Comparison of ENCODE assay signal across 2 cellular contexts in genomic region chr2:96869281-96869823, GRCh38.
TF ChIP-seq lines count a peak whose summit lies in the region.

No MANE protein-coding gene starts in this region.

TF ChIP-seq in HCT116, 20 proteins besides CTCF, POLR2A, EP300 and RAD21 (continued from another document):
- TF ChIP-seq POLR2AphosphoS5 (IDR thresholded peaks at IDR 0.05; ENCODE audit: low read depth, low read length), result peak; percentile 18; the same call in 1 of the 2 replicates

TF ChIP-seq in SK-N-SH treated with all-trans-retinoic acid at 6 μM for 48 hours, 23 proteins besides CTCF, POLR2A, EP300 and RAD21 (continued from another document):
- no peak for TF ChIP-seq POU6F1 (CRISPR knock-in tag; IDR thresholded peaks at IDR 0.05; ENCODE audit: borderline replicate concordance, low read depth)
- no peak for TF ChIP-seq PATZ1 (CRISPR knock-in tag; IDR thresholded peaks at IDR 0.05; ENCODE audit: borderline replicate concordance)
- no peak for TF ChIP-seq ZFP3 (CRISPR knock-in tag; IDR thresholded peaks at IDR 0.05)
- TF ChIP-seq ZFP30 (CRISPR knock-in tag; IDR thresholded peaks at IDR 0.05), result no peak
- TF ChIP-seq PPARA (CRISPR knock-in tag; IDR thresholded peaks at IDR 0.05; ENCODE audit: borderline replicate concordance), result no peak
- TF ChIP-seq ISL1 (CRISPR knock-in tag; IDR thresholded peaks at IDR 0.05), result no peak
- no peak for TF ChIP-seq OSR1 (CRISPR knock-in tag; IDR thresholded peaks at IDR 0.05)
- no peak for TF ChIP-seq ZNF565 (CRISPR knock-in tag; conservative IDR thresholded peaks at IDR 0.05; ENCODE audit: low read depth)
- no peak for TF ChIP-seq SNAI2 (CRISPR knock-in tag; IDR thresholded peaks at IDR 0.05)
- TF ChIP-seq BACH2 (CRISPR knock-in tag; IDR thresholded peaks at IDR 0.05; ENCODE audit: borderline replicate concordance), result no peak
- TF ChIP-seq ARNTL (CRISPR knock-in tag; IDR thresholded peaks at IDR 0.05; ENCODE audit: borderline replicate concordance, low read depth), result no peak
- no peak for TF ChIP-seq CSRNP3 (CRISPR knock-in tag; IDR thresholded peaks at IDR 0.05)
- no peak for TF ChIP-seq ZNF70 (CRISPR knock-in tag; IDR thresholded peaks at IDR 0.05)
